Comparison of ENCODE assay signal across 29 cellular contexts in the genomic region with DNA sequence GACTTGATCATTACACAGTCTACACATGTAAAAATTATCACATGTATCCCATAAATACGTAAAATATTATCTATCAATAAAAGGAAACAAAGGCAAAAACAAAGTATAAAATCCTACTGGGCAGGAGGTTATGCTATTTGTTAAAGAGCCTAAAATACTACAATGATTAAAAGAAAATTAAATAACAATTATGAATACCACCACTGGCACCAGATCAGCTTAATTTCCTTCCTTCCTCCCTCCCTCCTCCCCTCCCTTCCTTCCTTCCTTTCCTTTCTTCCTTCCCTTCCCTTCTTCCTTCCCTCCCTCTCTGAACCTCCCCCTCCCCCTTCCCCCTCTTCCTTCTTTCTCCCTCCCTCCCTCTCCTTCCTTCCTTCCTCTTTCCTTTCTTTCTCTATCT.
"Had no signal": no experiment of that assay in that cellular context is flagged by ENCODE, and none has a peak within 500 bp of the region (broad histone marks: within the 10 kb centered on the region; RNA-seq: fewer than 3 reads in every experiment).

No MANE protein-coding gene starts in this region.

- DNase-seq: stimulated activated CD4-positive, alpha-beta T cell treated with anti-CD3 and anti-CD28 coated beads, Interleukin-2, amount 100 ng/mL, for 48 hours; stimulated activated CD4-positive, alpha-beta T cell treated with anti-CD3 and anti-CD28 coated beads, Interleukin-4, amount 100 ng/mL, for 1 hour; stimulated activated CD4-positive, alpha-beta T cell treated with anti-CD3 and anti-CD28 coated beads, Interleukin-4, amount 100 ng/mL, for 24 hours; stimulated activated CD4-positive, alpha-beta T cell treated with anti-CD3 and anti-CD28 coated beads, Interleukin-4, amount 100 ng/mL, for 4 hours; stimulated activated CD8-positive, alpha-beta memory T cell treated with anti-CD3 and anti-CD28 coated beads, Interleukin-4, amount 100 ng/mL, for 48 hours; stimulated activated naive B cell treated with anti-CD40 and anti-IgM and Interleukin-4, amounts not matched to agents 10 μg/mL and 1 μg/mL and 100 μg/mL, for 72 hours; stimulated activated naive CD4-positive, alpha-beta T cell; stimulated activated naive CD4-positive, alpha-beta T cell treated with Interleukin-2 at 50 U/mL for 16 hours; stimulated activated naive CD8-positive, alpha-beta T cell treated with anti-CD3 and anti-CD28 coated beads, Interleukin-15, amount 100 ng/mL, for 72 hours; stimulated activated naive CD8-positive, alpha-beta T cell treated with anti-CD3 and anti-CD28 coated beads, Interleukin-15, Interleukin-2, amounts not matched to agents 100 U/mL and 50 U/mL, for 24 hours; stomach; substantia nigra; testis; thyroid gland; tibial artery; transverse colon; trophoblast cell; upper lobe of left lung; upper lobe of right lung; uterus had no signal

- H3K27me3 Mint-ChIP-seq: stimulated activated memory B cell treated with anti-CD40 and anti-IgM and Interleukin-4, amounts not matched to agents 10 μg/mL and 1 μg/mL and 100 μg/mL, for 72 hours; stimulated activated naive CD8-positive, alpha-beta T cell treated with anti-CD3 and anti-CD28 coated beads, Interleukin-15, amount 100 ng/mL, for 72 hours; stimulated activated naive CD8-positive, alpha-beta T cell treated with anti-CD3 and anti-CD28 coated beads, Interleukin-15, Interleukin-2, amounts not matched to agents 100 ng/mL and 50 ng/mL, for 24 hours; type B pancreatic cell had no signal

- H3K4me1 ChIP-seq: suprapubic skin, testis, thyroid gland, tibial artery, tibial nerve, transverse colon, upper lobe of left lung, upper lobe of right lung, uterus, vagina had no signal

- H3K36me3 Mint-ChIP-seq: stimulated activated effector memory CD8-positive, alpha-beta T cell treated with anti-CD3 and anti-CD28 coated beads, Interleukin-12 subunit alpha, Interleukin-12 subunit beta, amount 100 ng/mL, for 72 hours had no signal

- H3K4me3 ChIP-seq: stomach, suprapubic skin, testis, thoracic aorta, thyroid gland, tibial artery, tibial nerve, transverse colon, upper lobe of left lung, upper lobe of right lung, uterus, vagina had no signal

- H3K36me3 ChIP-seq: stomach, suprapubic skin, thoracic aorta, thyroid gland, tibial artery, transverse colon, upper lobe of left lung, upper lobe of right lung, uterus, vagina had no signal

- FAIRE-seq: urothelium cell line had no signal

- H3K27ac Mint-ChIP-seq: stimulated activated effector memory CD8-positive, alpha-beta T cell treated with anti-CD3 and anti-CD28 coated beads, Interleukin-12 subunit alpha, Interleukin-12 subunit beta, amount 100 ng/mL, for 72 hours; stimulated activated memory B cell treated with anti-CD40 and anti-IgM and Interleukin-4, amounts not matched to agents 10 μg/mL and 1 μg/mL and 100 μg/mL, for 72 hours; stimulated activated naive B cell treated with anti-CD40 and anti-IgM and Interleukin-4, amounts not matched to agents 10 μg/mL and 1 μg/mL and 100 μg/mL, for 72 hours; stimulated activated naive CD8-positive, alpha-beta T cell treated with anti-CD3 and anti-CD28 coated beads, Interleukin-15, amount 100 ng/mL, for 72 hours; stimulated activated naive CD8-positive, alpha-beta T cell treated with anti-CD3 and anti-CD28 coated beads, Interleukin-15, Interleukin-2, amounts not matched to agents 100 ng/mL and 50 ng/mL, for 24 hours; type B pancreatic cell had no signal

- H3K27me3 ChIP-seq: stomach, suprapubic skin, testis, thyroid gland, tibial artery, tibial nerve, transverse colon, upper lobe of left lung, upper lobe of right lung, uterus, vagina had no signal

- ATAC-seq: stimulated activated effector memory CD8-positive, alpha-beta T cell treated with anti-CD3 and anti-CD28 coated beads, Interleukin-12 subunit alpha, Interleukin-12 subunit beta, amount 100 ng/mL, for 72 hours; stimulated activated memory B cell treated with anti-CD40 and anti-IgM and Interleukin-4, amounts not matched to agents 10 μg/mL and 1 μg/mL and 100 μg/mL, for 72 hours; stimulated activated naive B cell treated with anti-CD40 and anti-IgM and Interleukin-4, amounts not matched to agents 10 μg/mL and 1 μg/mL and 100 μg/mL, for 72 hours; stimulated activated naive CD8-positive, alpha-beta T cell treated with anti-CD3 and anti-CD28 coated beads, Interleukin-15, amount 100 ng/mL, for 72 hours; stimulated activated naive CD8-positive, alpha-beta T cell treated with anti-CD3 and anti-CD28 coated beads, Interleukin-15, Interleukin-2, amounts not matched to agents 100 U/mL and 50 U/mL, for 24 hours; upper lobe of right lung had no signal

- H3K4me1 Mint-ChIP-seq: stimulated activated effector memory CD8-positive, alpha-beta T cell treated with anti-CD3 and anti-CD28 coated beads, Interleukin-12 subunit alpha, Interleukin-12 subunit beta, amount 100 ng/mL, for 72 hours; stimulated activated memory B cell treated with anti-CD40 and anti-IgM and Interleukin-4, amounts not matched to agents 10 μg/mL and 1 μg/mL and 100 μg/mL, for 72 hours; stimulated activated naive B cell treated with anti-CD40 and anti-IgM and Interleukin-4, amounts not matched to agents 10 μg/mL and 1 μg/mL and 100 μg/mL, for 72 hours; stimulated activated naive CD8-positive, alpha-beta T cell treated with anti-CD3 and anti-CD28 coated beads, Interleukin-15, amount 100 ng/mL, for 72 hours had no signal

- H3K4me3 Mint-ChIP-seq: stimulated activated effector memory CD8-positive, alpha-beta T cell treated with anti-CD3 and anti-CD28 coated beads, Interleukin-12 subunit alpha, Interleukin-12 subunit beta, amount 100 ng/mL, for 72 hours; stimulated activated memory B cell treated with anti-CD40 and anti-IgM and Interleukin-4, amounts not matched to agents 10 μg/mL and 1 μg/mL and 100 μg/mL, for 72 hours; stimulated activated naive B cell treated with anti-CD40 and anti-IgM and Interleukin-4, amounts not matched to agents 10 μg/mL and 1 μg/mL and 100 μg/mL, for 72 hours; stimulated activated naive CD8-positive, alpha-beta T cell treated with anti-CD3 and anti-CD28 coated beads, Interleukin-15, amount 100 ng/mL, for 72 hours; stimulated activated naive CD8-positive, alpha-beta T cell treated with anti-CD3 and anti-CD28 coated beads, Interleukin-15, Interleukin-2, amounts not matched to agents 100 ng/mL and 50 ng/mL, for 24 hours; type B pancreatic cell had no signal

- H3K9me3 ChIP-seq: suprapubic skin, testis, thyroid gland had no signal

- H3K27ac ChIP-seq: stomach, suprapubic skin, testis, thoracic aorta, thyroid gland, tibial artery, tibial nerve, transverse colon, upper lobe of left lung, upper lobe of right lung, uterus, vagina had no signal
